22 cellular contexts compared by ENCODE assay signal in genomic region chr9:3509926-3510325, GRCh38. TPM values are rescaled to one million over a fixed set of nuclear protein-coding genes. Genes with fewer than 3 reads are reported as not detected.
DNase-seq lines count a peak whose midpoint lies in the region; ATAC-seq and TF ChIP-seq lines count a peak whose summit lies in the region.
"Had no signal": no experiment of that assay in that cellular context is flagged by ENCODE, and none has a peak within 500 bp of the region (broad histone marks: within the 10 kb centered on the region; RNA-seq: fewer than 3 reads in every experiment).

No MANE protein-coding gene starts in this region.

- H3K36me3 Mint-ChIP-seq in activated B cell treated with CpG ODN at 0.5 μM for 24 hours (ENCODE audit: low read depth), result peaks cover 5% of the 10 kb centered on the region
- peaks cover 9% of the 10 kb centered on the region for H3K36me3 Mint-ChIP-seq in neural crest cell (ENCODE audit: low read depth)

- TF ChIP-seq CTCF in HL-60 (IDR thresholded peaks at IDR 0.05; ENCODE audit: insufficient read depth, low read length) (no peak), activated B cell treated with CpG ODN at 0.5 μM for 24 hours (IDR thresholded peaks at IDR 0.05) (no peak), neural crest cell (conservative IDR thresholded peaks at IDR 0.05) (no peak)

- H3K27me3 ChIP-seq in HL-60 (ENCODE audit: insufficient read depth, poor library complexity, severe bottlenecking), result no peaks in the 10 kb centered on the region
- no peaks in the 10 kb centered on the region for H3K27me3 ChIP-seq in SJCRH30
- H3K27me3 ChIP-seq: BLaER1 had no signal

- DNase-seq in DMS53 (lab: John Stamatoyannopoulos, UW) (peak; percentile 1), DMS53 treated with DMSO at 0.1 percent for 48 hours (lab: John Stamatoyannopoulos, UW; ENCODE audit: unreplicated experiment) (no peak), HL-60 (ENCODE audit: low read depth in 1 of 2, low spot score in 1 of 2) (no peak), activated B cell treated with CpG ODN at 0.5 μM for 24 hours (no peak), neural crest cell (ENCODE audit: low read depth, low spot score) (no peak), AML-193 (lab: John Stamatoyannopoulos, UW) (no peak), SJCRH30 (no peak), KG1 (lab: John Stamatoyannopoulos, UW) (no peak)
- DNase-seq: activated CD4-positive, alpha-beta T cell treated with anti-CD3 and anti-CD28 coated beads, Interleukin-2, amount 50 U/mL, for 48 hours; activated T-cell treated with anti-CD3 and anti-CD28 coated beads, Interleukin-2, amount 50 U/mL, for 4 hours; cortex of kidney; DMS 273 treated with DMSO at 0.1 percent for 48 hours; Kasumi-1; naive thymus-derived CD8-positive, alpha-beta T cell; NCI-H1092; NCI-H2029; NCI-H345; stimulated activated CD4-positive, alpha-beta T cell treated with anti-CD3 and anti-CD28 coated beads, Interleukin-4, amount 100 ng/mL, for 1 hour; SW 1271 had no signal

- H3K9me3 ChIP-seq in SJCRH30 (replicated peaks), result no peaks in the 10 kb centered on the region
- H3K9me3 ChIP-seq: BLaER1 had no signal

- intact Hi-C loops in activated B cell treated with CpG ODN at 0.5 μM for 24 hours (cut with micrococcal nuclease), result no loop called here

- no peaks in the 10 kb centered on the region for H3K9me3 Mint-ChIP-seq in activated B cell treated with CpG ODN at 0.5 μM for 24 hours
- no peaks in the 10 kb centered on the region for H3K9me3 Mint-ChIP-seq in neural crest cell
- H3K9me3 Mint-ChIP-seq: activated T-cell treated with anti-CD3 and anti-CD28 coated beads, Interleukin-2, amount 50 U/mL, for 4 hours; naive thymus-derived CD8-positive, alpha-beta T cell had no signal

- POLR2A ChIA-PET in activated B cell treated with CpG ODN at 0.5 μM for 24 hours (lab: Charles Lee), result interaction anchor here (1.0 kb wide), 1 partner anchor 16 kb away, joined by 3 read pairs; the partner anchor contains the start of gene RFX3

- H3K4me3 Mint-ChIP-seq in activated B cell treated with CpG ODN at 0.5 μM for 24 hours, result no peak overlapping the region
- no peak overlapping the region for H3K4me3 Mint-ChIP-seq in neural crest cell
- H3K4me3 Mint-ChIP-seq: activated T-cell treated with anti-CD3 and anti-CD28 coated beads, Interleukin-2, amount 50 U/mL, for 4 hours; naive thymus-derived CD8-positive, alpha-beta T cell had no signal

- H3K4me1 ChIP-seq in SJCRH30, result peaks cover 8% of the 10 kb centered on the region; the same call in 1 of the 2 replicates

- peaks cover 47% of the 10 kb centered on the region for H3K4me1 Mint-ChIP-seq in activated B cell treated with CpG ODN at 0.5 μM for 24 hours
- peaks cover 48% of the 10 kb centered on the region for H3K4me1 Mint-ChIP-seq in neural crest cell

- H3K4me3 ChIP-seq in HL-60 (replicated peaks; ENCODE audit: insufficient read depth, low read length), result no peak overlapping the region
- no peak overlapping the region for H3K4me3 ChIP-seq in SJCRH30
- H3K4me3 ChIP-seq: BLaER1, skin epidermis had no signal

- CTCF ChIA-PET in activated B cell treated with CpG ODN at 0.5 μM for 24 hours (lab: Charles Lee), result no interaction called here

- H3K27ac Mint-ChIP-seq in activated B cell treated with CpG ODN at 0.5 μM for 24 hours (peak overlapping the region; percentile 53), neural crest cell (ENCODE audit: unreplicated experiment) (peak overlapping the region; percentile 83)

- ATAC-seq in activated B cell treated with CpG ODN at 0.5 μM for 24 hours (ENCODE audit: low read depth), result no peak
- ATAC-seq: activated T-cell treated with anti-CD3 and anti-CD28 coated beads, Interleukin-2, amount 50 U/mL, for 4 hours; naive thymus-derived CD8-positive, alpha-beta T cell had no signal

- H3K27me3 Mint-ChIP-seq in activated B cell treated with CpG ODN at 0.5 μM for 24 hours, result no peaks in the 10 kb centered on the region
- no peaks in the 10 kb centered on the region for H3K27me3 Mint-ChIP-seq in neural crest cell (ENCODE audit: low read depth)
- H3K27me3 Mint-ChIP-seq: naive thymus-derived CD8-positive, alpha-beta T cell had no signal

- H3K27ac ChIP-seq in HL-60 (replicated peaks), result peak overlapping the region; percentile 91
- H3K27ac ChIP-seq in SJCRH30, result no peak overlapping the region
- H3K27ac ChIP-seq: 22Rv1, BLaER1 had no signal

- no peaks in the 10 kb centered on the region for H3K36me3 ChIP-seq in SJCRH30
- H3K36me3 ChIP-seq: BLaER1 had no signal

RNA-seq across cellular contexts. Expression of gene RFX3, which starts 15.9 kb away (rescaled TPM):
- total RNA-seq in activated B cell treated with CpG ODN at 0.5 μM for 24 hours, result 34.6 and 39.1 TPM in 2 replicates
- 43.6 and 46.9 TPM in 2 replicates for total RNA-seq in neural crest cell
- 2.7 and 5.1 TPM in 2 replicates for total RNA-seq in SJCRH30 (2014; rRNA removed; shearing (Covaris generic))
